In genomic region chr21:22120616-22121266, GRCh38 we compare ENCODE assay signal across 12 cellular contexts.
DNase-seq lines count a peak whose midpoint lies in the region; ATAC-seq, FAIRE-seq and TF ChIP-seq lines count a peak whose summit lies in the region.
"Had no signal": no experiment of that assay in that cellular context is flagged by ENCODE, and none has a peak within 500 bp of the region (broad histone marks: within the 10 kb centered on the region; RNA-seq: fewer than 3 reads in every experiment).

No MANE protein-coding gene starts in this region.

- H3K9ac ChIP-seq in NT2/D1 (ENCODE audit: insufficient read length, low read depth), result no peak overlapping the region
- H3K9ac ChIP-seq: parathyroid adenoma had no signal

- intact Hi-C loops in Right ventricle myocardium inferior (cut with DNase I) (no loop called here), left ventricle myocardium superior (cut with micrococcal nuclease) (no loop called here)

- H3K4me3 ChIP-seq in NT2/D1 (ENCODE audit: insufficient read length, low read depth) (no peak overlapping the region), fibroblast of mammary gland (ENCODE audit: control insufficient read depth, low read depth, low read length) (no peak overlapping the region)

- FAIRE-seq in urothelium cell line (lab: Jason Lieb, UNC), result no peak

- H3K27me3 ChIP-seq in NT2/D1 (ENCODE audit: insufficient read depth, insufficient read length), result no peaks in the 10 kb centered on the region

- peak; percentile 6 for TF ChIP-seq CTCF in fibroblast of mammary gland (conservative IDR thresholded peaks at IDR 0.05; ENCODE audit: control insufficient read depth, insufficient read depth, low read depth, low read length)

- no peaks in the 10 kb centered on the region for H3K4me1 ChIP-seq in NT2/D1 (ENCODE audit: insufficient read depth, insufficient read length)
- H3K4me1 ChIP-seq: parathyroid adenoma had no signal

- peaks cover 6% of the 10 kb centered on the region for H3K36me3 ChIP-seq in NT2/D1 (ENCODE audit: insufficient read depth, insufficient read length, low read length)

- DNase-seq in Right ventricle myocardium inferior (ENCODE audit: missing footprints), result peak; percentile 15
- no peak for DNase-seq in left ventricle myocardium superior
- peak; percentile 35 for DNase-seq in NT2/D1 (ENCODE audit: low read depth, low spot score)
- peak; percentile 1 for DNase-seq in fibroblast of mammary gland (ENCODE audit: low read depth)
- DNase-seq in urothelium cell line (ENCODE audit: low spot score), result peak; percentile 6
- DNase-seq in HuH-7.5 (ENCODE audit: low spot score), result no peak
- no peak for DNase-seq in middle frontal gyrus (ENCODE audit: extremely low spot score, low spot score)
- DNase-seq in NCI-H446 (lab: John Stamatoyannopoulos, UW), result no peak
- DNase-seq: activated naive CD8-positive, alpha-beta T cell treated with anti-CD3 and anti-CD28 coated beads, Interleukin-2, amount 50 U/mL, for 24 hours; kidney glomerular epithelial cell; T-cell had no signal

- peaks cover 15% of the 10 kb centered on the region; the same call in 1 of the 2 replicates for H3K9me3 ChIP-seq in NT2/D1 (ENCODE audit: insufficient read depth, low read length)

- ATAC-seq in Right ventricle myocardium inferior (no peak), left ventricle myocardium superior (no peak)
- ATAC-seq: activated naive CD8-positive, alpha-beta T cell treated with anti-CD3 and anti-CD28 coated beads, Interleukin-2, amount 50 U/mL, for 24 hours; T-cell had no signal

Comparison
In these comparisons a context has a peak if more than half of its experiments do, and no peak if none do; other contexts are left out.
1. DNase-seq: peak in Right ventricle myocardium inferior (single experiment), NT2/D1 (single experiment), fibroblast of mammary gland (single experiment) and urothelium cell line (single experiment); none in left ventricle myocardium superior (single experiment), HuH-7.5 (single experiment), middle frontal gyrus (single experiment) and NCI-H446 (0 of 2).